In genomic region chr6:80639243-80639642, GRCh38 we compare ENCODE assay signal across 13 cellular contexts.
A peak's percentile ranks its signal among the peaks of the same experiment; 100 is the strongest.
DNase-seq lines count a peak whose midpoint lies in the region; ATAC-seq and TF ChIP-seq lines count a peak whose summit lies in the region.
"Had no signal": no experiment of that assay in that cellular context is flagged by ENCODE, and none has a peak within 500 bp of the region (broad histone marks: within the 10 kb centered on the region; RNA-seq: fewer than 3 reads in every experiment).

No MANE protein-coding gene starts in this region.

- H3K14ac ChIP-seq in mesenchymal stem cell (ENCODE audit: low read length in 2 of 2): no peak overlapping the region

- no peaks in the 10 kb centered on the region for H3K36me3 ChIP-seq in A673 (ENCODE audit: insufficient read depth, low read length, poor library complexity, severe bottlenecking)
- no peaks in the 10 kb centered on the region for H3K36me3 ChIP-seq in mesenchymal stem cell (ENCODE audit: control insufficient read depth in 1 of 2, insufficient read depth in 2 of 2, low read depth in 1 of 2, low read length in 2 of 2)
- H3K36me3 ChIP-seq: heart left ventricle had no signal

- POLR2A ChIA-PET in A673 (lab: Charles Lee; ENCODE audit: low non-redundant PET): no interaction called here

- H3K4me3 Mint-ChIP-seq in brain: no peak overlapping the region
- H3K4me3 Mint-ChIP-seq in activated T-cell treated with anti-CD3 and anti-CD28 coated beads, Interleukin-2, amount 50 U/mL, for 4 hours: no peak overlapping the region
- H3K4me3 Mint-ChIP-seq: activated naive CD8-positive, alpha-beta T cell treated with anti-CD3 and anti-CD28 coated beads, Interleukin-2, amount 10 ng/mL, durations not matched to agents 7 days and 5 days had no signal

- H3K4ac ChIP-seq in mesenchymal stem cell (ENCODE audit: low read depth in 1 of 2, low read length in 2 of 2): peak overlapping the region in 1 of 2 experiments; percentile 47

- no peaks in the 10 kb centered on the region for H3K9me3 ChIP-seq in A673 (ENCODE audit: low read depth, low read length, poor library complexity, severe bottlenecking)
- H3K9me3 ChIP-seq in mesenchymal stem cell (ENCODE audit: control insufficient read depth, low read length): peaks cover 4% of the 10 kb centered on the region
- H3K9me3 ChIP-seq: heart left ventricle had no signal

- H3K79me1 ChIP-seq in mesenchymal stem cell (replicated peaks; ENCODE audit: low read length, poor library complexity, severe bottlenecking): no peaks in the 10 kb centered on the region

- TF ChIP-seq CTCF in A673 (conservative IDR thresholded peaks at IDR 0.05; ENCODE audit: low read depth, low read length) (no peak), brain (conservative IDR thresholded peaks at IDR 0.05) (no peak)

- DNase-seq in A673 (ENCODE audit: low spot score) (peak; percentile 10), M059J (ENCODE audit: low read depth) (peak; percentile 93), mesenchymal stem cell (peak; percentile 96), NCI-H187 treated with DMSO at 0.1 percent for 48 hours (lab: John Stamatoyannopoulos, UW) (no peak), NCI-H1417 (lab: John Stamatoyannopoulos, UW) (no peak), EL (no peak)
- no peak for DNase-seq in activated T-cell treated with anti-CD3 and anti-CD28 coated beads, Interleukin-2, amount 50 U/mL, for 4 hours
- DNase-seq: activated naive CD8-positive, alpha-beta T cell treated with anti-CD3 and anti-CD28 coated beads, Interleukin-2, amount 10 ng/mL, durations not matched to agents 7 days and 5 days; left ventricle myocardium superior; NCI-H524; stimulated activated CD4-positive, alpha-beta T cell treated with anti-CD3 and anti-CD28 coated beads, Interleukin-2, amount 100 ng/mL, for 24 hours had no signal

- H2AFZ ChIP-seq in mesenchymal stem cell (ENCODE audit: low read depth, low read length): no peak overlapping the region

- H3K23ac ChIP-seq in mesenchymal stem cell (ENCODE audit: low read length in 2 of 2): no peak overlapping the region

- peaks cover 33% of the 10 kb centered on the region for H3K4me1 Mint-ChIP-seq in brain
- no peaks in the 10 kb centered on the region for H3K4me1 Mint-ChIP-seq in activated T-cell treated with anti-CD3 and anti-CD28 coated beads, Interleukin-2, amount 50 U/mL, for 4 hours (ENCODE audit: low read depth)
- H3K4me1 Mint-ChIP-seq: activated naive CD8-positive, alpha-beta T cell treated with anti-CD3 and anti-CD28 coated beads, Interleukin-2, amount 10 ng/mL, durations not matched to agents 7 days and 5 days had no signal

- no peak for ATAC-seq in activated T-cell treated with anti-CD3 and anti-CD28 coated beads, Interleukin-2, amount 50 U/mL, for 4 hours

- intact Hi-C loops in A673 (cut with micrococcal nuclease; ENCODE audit: unreplicated experiment): no loop called here

- peaks cover 0 to 3% (median 0%) of the 10 kb centered on the region in 5 experiments for H3K9me3 Mint-ChIP-seq in brain
- no peaks in the 10 kb centered on the region for H3K9me3 Mint-ChIP-seq in activated T-cell treated with anti-CD3 and anti-CD28 coated beads, Interleukin-2, amount 50 U/mL, for 4 hours
- H3K9me3 Mint-ChIP-seq: activated naive CD8-positive, alpha-beta T cell treated with anti-CD3 and anti-CD28 coated beads, Interleukin-2, amount 10 ng/mL, durations not matched to agents 7 days and 5 days had no signal

- no peak overlapping the region for H4K91ac ChIP-seq in mesenchymal stem cell (ENCODE audit: low read length)

- peak overlapping the region in 3 of 5 experiments; percentile 63 to 91 (median 86) for H3K27ac Mint-ChIP-seq in brain
- H3K27ac Mint-ChIP-seq: activated naive CD8-positive, alpha-beta T cell treated with anti-CD3 and anti-CD28 coated beads, Interleukin-2, amount 10 ng/mL, durations not matched to agents 7 days and 5 days had no signal

- no peak overlapping the region for H3K4me2 ChIP-seq in mesenchymal stem cell (ENCODE audit: low read length, poor library complexity, severe bottlenecking)

- no peak overlapping the region for H2BK5ac ChIP-seq in mesenchymal stem cell (ENCODE audit: low read depth, low read length, poor library complexity, severe bottlenecking)

- H3K4me3 ChIP-seq in A673 (ENCODE audit: low read depth, low read length, poor library complexity, severe bottlenecking) (no peak overlapping the region), mesenchymal stem cell (ENCODE audit: insufficient read depth in 1 of 2, low read depth in 1 of 2, low read length in 2 of 2) (no peak overlapping the region)
- H3K4me3 ChIP-seq: heart left ventricle had no signal

- peak overlapping the region in 1 of 2 experiments; percentile 35 for H3K18ac ChIP-seq in mesenchymal stem cell (ENCODE audit: low read depth in 1 of 2, low read length in 2 of 2)

- H3K27ac ChIP-seq in A673 (ENCODE audit: low read depth, low read length, poor library complexity, severe bottlenecking) (peak overlapping the region; percentile 68), mesenchymal stem cell (ENCODE audit: low read length, poor library complexity, severe bottlenecking) (no peak overlapping the region)

- H3K4me1 ChIP-seq in A673 (ENCODE audit: insufficient read depth, low read length, poor library complexity, severe bottlenecking) (peaks cover 25% of the 10 kb centered on the region), mesenchymal stem cell (ENCODE audit: control insufficient read depth, insufficient read depth, low read depth, low read length) (no peaks in the 10 kb centered on the region)
- H3K4me1 ChIP-seq: heart left ventricle had no signal

- no peak overlapping the region for H2AK5ac ChIP-seq in mesenchymal stem cell (ENCODE audit: low read length, severe bottlenecking)

- H3K27me3 ChIP-seq in A673 (replicated peaks; ENCODE audit: insufficient read depth, low read depth, low read length, poor library complexity) (no peaks in the 10 kb centered on the region), mesenchymal stem cell (ENCODE audit: control insufficient read depth in 1 of 2, insufficient read depth in 1 of 2, low read length in 2 of 2) (no peaks in the 10 kb centered on the region)
- H3K27me3 ChIP-seq: heart left ventricle had no signal

- BruUV-seq in A673 (replicated peaks; lab: Mats Ljungman, UMichigan): TSS peak; percentile 94

- WGBS in mesenchymal stem cell: 1% methylated on average over 2 of the region's 2 CpGs

- no peaks in the 10 kb centered on the region for H3K36me3 Mint-ChIP-seq in brain
- H3K36me3 Mint-ChIP-seq in activated T-cell treated with anti-CD3 and anti-CD28 coated beads, Interleukin-2, amount 50 U/mL, for 4 hours (ENCODE audit: insufficient read depth): no peaks in the 10 kb centered on the region
- H3K36me3 Mint-ChIP-seq: activated naive CD8-positive, alpha-beta T cell treated with anti-CD3 and anti-CD28 coated beads, Interleukin-2, amount 10 ng/mL, durations not matched to agents 7 days and 5 days had no signal

- no peak overlapping the region for H2BK12ac ChIP-seq in mesenchymal stem cell (ENCODE audit: low read length in 2 of 2)

- H2BK15ac ChIP-seq in mesenchymal stem cell (ENCODE audit: low read depth, poor library complexity, severe bottlenecking): no peak overlapping the region

- peaks cover 3% of the 10 kb centered on the region for H3K27me3 Mint-ChIP-seq in brain
- no peaks in the 10 kb centered on the region for H3K27me3 Mint-ChIP-seq in activated T-cell treated with anti-CD3 and anti-CD28 coated beads, Interleukin-2, amount 50 U/mL, for 4 hours (ENCODE audit: low read depth)
- H3K27me3 Mint-ChIP-seq: activated naive CD8-positive, alpha-beta T cell treated with anti-CD3 and anti-CD28 coated beads, Interleukin-2, amount 10 ng/mL, durations not matched to agents 7 days and 5 days had no signal

- peak overlapping the region; percentile 68 for H2BK120ac ChIP-seq in mesenchymal stem cell (ENCODE audit: low read depth, low read length)

- H4K8ac ChIP-seq in mesenchymal stem cell (ENCODE audit: low read length): no peak overlapping the region

- CTCF ChIA-PET in A673 (lab: Charles Lee): interaction anchor here (0.7 kb wide), 1 partner anchor 15 kb away, joined by 3 read pairs; no protein-coding TSS in a partner anchor

- H3K9ac ChIP-seq in mesenchymal stem cell (ENCODE audit: low read length): peak overlapping the region; percentile 49

Comparison
In these comparisons a context has a peak if more than half of its experiments do, and no peak if none do; other contexts are left out.
1. DNase-seq: peak in A673 (single experiment), M059J (single experiment) and mesenchymal stem cell (single experiment); none in NCI-H187 treated with DMSO at 0.1 percent for 48 hours (single experiment), NCI-H1417 (0 of 3), EL (single experiment) and activated T-cell treated with anti-CD3 and anti-CD28 coated beads, Interleukin-2, amount 50 U/mL, for 4 hours (single experiment).